8 cellular contexts compared by ENCODE assay signal in the genomic region with DNA sequence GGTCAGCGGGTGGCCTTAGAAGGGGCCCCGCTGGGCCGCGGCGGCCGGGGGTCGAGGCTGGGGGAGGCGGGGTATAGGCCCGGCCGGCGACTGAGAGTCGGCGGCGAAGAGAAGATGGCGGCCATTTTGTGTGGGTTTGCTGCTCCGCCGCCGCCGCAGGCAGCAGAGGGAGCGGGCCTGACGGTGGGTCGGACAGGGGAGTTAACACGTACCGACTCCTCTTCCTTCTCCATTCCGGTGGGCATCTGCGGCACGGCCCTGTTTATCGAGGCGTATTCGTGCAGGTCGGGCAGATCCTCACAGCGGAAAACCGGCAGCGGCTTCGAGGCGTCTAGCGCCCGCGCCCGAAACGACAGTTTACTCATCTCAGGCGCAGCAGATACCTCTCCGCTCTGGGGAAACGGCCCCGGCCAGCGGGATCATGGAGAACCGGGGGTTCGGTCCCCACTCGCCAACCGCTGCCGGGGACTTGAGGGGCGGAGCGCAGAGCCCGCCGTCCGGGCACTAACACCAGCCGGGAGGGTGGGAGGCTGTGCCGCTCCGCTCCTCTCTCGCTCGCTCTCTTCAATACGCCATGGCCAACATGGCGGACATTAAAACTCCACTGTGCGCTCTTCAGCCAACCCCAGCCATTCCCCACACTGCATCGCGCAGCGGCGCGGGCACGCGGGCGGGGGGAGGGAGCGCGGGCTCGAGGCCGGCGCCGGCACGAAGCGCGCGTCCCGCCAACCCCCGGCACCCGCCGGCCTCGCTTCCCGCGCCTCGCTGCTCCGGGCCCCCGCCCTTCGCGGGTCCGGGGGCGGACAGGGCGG. TPM values are rescaled to one million over a fixed set of nuclear protein-coding genes. Genes with fewer than 3 reads are reported as not detected.
A peak's percentile ranks its signal among the peaks of the same experiment; 100 is the strongest.
DNase-seq lines count a peak whose midpoint lies in the region; ATAC-seq and TF ChIP-seq lines count a peak whose summit lies in the region.

A gene with protein sequence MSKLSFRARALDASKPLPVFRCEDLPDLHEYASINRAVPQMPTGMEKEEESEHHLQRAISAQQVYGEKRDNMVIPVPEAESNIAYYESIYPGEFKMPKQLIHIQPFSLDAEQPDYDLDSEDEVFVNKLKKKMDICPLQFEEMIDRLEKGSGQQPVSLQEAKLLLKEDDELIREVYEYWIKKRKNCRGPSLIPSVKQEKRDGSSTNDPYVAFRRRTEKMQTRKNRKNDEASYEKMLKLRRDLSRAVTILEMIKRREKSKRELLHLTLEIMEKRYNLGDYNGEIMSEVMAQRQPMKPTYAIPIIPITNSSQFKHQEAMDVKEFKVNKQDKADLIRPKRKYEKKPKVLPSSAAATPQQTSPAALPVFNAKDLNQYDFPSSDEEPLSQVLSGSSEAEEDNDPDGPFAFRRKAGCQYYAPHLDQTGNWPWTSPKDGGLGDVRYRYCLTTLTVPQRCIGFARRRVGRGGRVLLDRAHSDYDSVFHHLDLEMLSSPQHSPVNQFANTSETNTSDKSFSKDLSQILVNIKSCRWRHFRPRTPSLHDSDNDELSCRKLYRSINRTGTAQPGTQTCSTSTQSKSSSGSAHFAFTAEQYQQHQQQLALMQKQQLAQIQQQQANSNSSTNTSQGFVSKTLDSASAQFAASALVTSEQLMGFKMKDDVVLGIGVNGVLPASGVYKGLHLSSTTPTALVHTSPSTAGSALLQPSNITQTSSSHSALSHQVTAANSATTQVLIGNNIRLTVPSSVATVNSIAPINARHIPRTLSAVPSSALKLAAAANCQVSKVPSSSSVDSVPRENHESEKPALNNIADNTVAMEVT (minus strand): TSS at position 608 of the 812 bp plus-strand sequence. CDS start 243 bp downstream, at position 365.

- ATAC-seq in GM23338 (peak; percentile 71), thoracic aorta (ENCODE audit: insufficient number of reproducible peaks, low FRiP score, low read depth) (peak; percentile 90)

- H3K9me2 ChIP-seq in GM23338 (ENCODE audit: insufficient read depth): no peaks in the 10 kb centered on the region

- H3K4me2 ChIP-seq in GM23338: peak within 1 kb of the TSS; percentile 88

- peak; percentile 85 for DNase-seq in G401 (ENCODE audit: low spot score)
- peak; percentile 85 for DNase-seq in GM23338 (ENCODE audit: low spot score)
- peak; percentile 85 to 90 for DNase-seq in Kasumi-1 (lab: John Stamatoyannopoulos, UW)
- no peak for DNase-seq in SK-N-MC (ENCODE audit: low read depth, low spot score)
- peak; percentile 89 for DNase-seq in glomerular visceral epithelial cell (ENCODE audit: extremely low spot score)
- peak; percentile 94 for DNase-seq in osteocyte (ENCODE audit: extremely low spot score, unreplicated experiment)
- DNase-seq in thoracic aorta (ENCODE audit: low spot score): peak; percentile 56

- H4K20me1 ChIP-seq in GM23338 (replicated peaks; ENCODE audit: insufficient read depth): 0 out of 2 replicates have a peak, but pooled peaks cover 2% of the 10 kb centered on the region

- H3K9me3 Mint-ChIP-seq in GM23338 (no peaks in the 10 kb centered on the region), osteocyte (ENCODE audit: unreplicated experiment) (no peaks in the 10 kb centered on the region)
- H3K9me3 Mint-ChIP-seq in activated naive CD4-positive, alpha-beta T cell treated with anti-CD3 and anti-CD28 coated beads, Interleukin-2, amount 50 U/mL, for 24 hours: no peaks in the 10 kb centered on the region

- H2AFZ ChIP-seq in GM23338: no peak within 1 kb of the TSS; the same call in 1 of the 2 replicates

- H3K79me2 ChIP-seq in GM23338 (replicated peaks; ENCODE audit: insufficient read depth): peaks cover 46% of the 10 kb centered on the region

- H3K36me3 Mint-ChIP-seq in GM23338 (ENCODE audit: low read depth): peaks cover 24% of the 10 kb centered on the region
- peaks cover 4% of the 10 kb centered on the region for H3K36me3 Mint-ChIP-seq in activated naive CD4-positive, alpha-beta T cell treated with anti-CD3 and anti-CD28 coated beads, Interleukin-2, amount 50 U/mL, for 24 hours
- peaks cover 5% of the 10 kb centered on the region for H3K36me3 Mint-ChIP-seq in osteocyte (ENCODE audit: unreplicated experiment)

- H3K9ac ChIP-seq in SK-N-MC (ENCODE audit: insufficient read length): peak within 1 kb of the TSS; percentile 100

- H3K27me3 ChIP-seq in GM23338 (ENCODE audit: insufficient read depth) (no peaks in the 10 kb centered on the region), thoracic aorta (replicated peaks; ENCODE audit: insufficient read depth) (no peaks in the 10 kb centered on the region)

- H3K27ac ChIP-seq in GM23338 (ENCODE audit: low read depth): peak within 1 kb of the TSS; percentile 100
- H3K27ac ChIP-seq in SK-N-MC: peak within 1 kb of the TSS; percentile 99
- H3K27ac ChIP-seq in thoracic aorta: peak within 1 kb of the TSS; percentile 100

- H3K4me3 ChIP-seq in GM23338: peak within 1 kb of the TSS; percentile 96
- H3K4me3 ChIP-seq in SK-N-MC: peak within 1 kb of the TSS; percentile 89
- peak within 1 kb of the TSS; percentile 92 for H3K4me3 ChIP-seq in thoracic aorta

- H3K9me3 ChIP-seq in SK-N-MC (ENCODE audit: low read depth, low read length) (no peaks in the 10 kb centered on the region), thoracic aorta (no peaks in the 10 kb centered on the region)

- in situ Hi-C loops in G401 (cut with HindIII; ENCODE audit: low sequenced_read_pairs): no loop called here

- H3K4me1 ChIP-seq in GM23338 (ENCODE audit: insufficient read depth): peaks cover 50% of the 10 kb centered on the region
- peaks cover 31 to 68% of the 10 kb centered on the region in 2 donors for H3K4me1 ChIP-seq in thoracic aorta (ENCODE audit: control insufficient read depth in 1 of 2, low read depth in 2 of 2)

- TF ChIP-seq CTCF in GM23338 (conservative IDR thresholded peaks at IDR 0.05; ENCODE audit: low read depth in 2 of 2) (no peak), osteocyte (IDR thresholded peaks at IDR 0.05) (no peak), thoracic aorta (IDR thresholded peaks at IDR 0.05) (no peak)

- H3K36me3 ChIP-seq in GM23338 (ENCODE audit: insufficient read depth) (no peaks in the 10 kb centered on the region), SK-N-MC (ENCODE audit: insufficient read depth, low read length) (peaks cover 17% of the 10 kb centered on the region), thoracic aorta (no peaks in the 10 kb centered on the region)

- H3K4me1 Mint-ChIP-seq in GM23338: peaks cover 35% of the 10 kb centered on the region
- H3K4me1 Mint-ChIP-seq in activated naive CD4-positive, alpha-beta T cell treated with anti-CD3 and anti-CD28 coated beads, Interleukin-2, amount 50 U/mL, for 24 hours: peaks cover 63% of the 10 kb centered on the region
- H3K4me1 Mint-ChIP-seq in osteocyte (ENCODE audit: unreplicated experiment): peaks cover 46% of the 10 kb centered on the region

- H3K27ac Mint-ChIP-seq in GM23338 (peak within 1 kb of the TSS; percentile 100), osteocyte (ENCODE audit: unreplicated experiment) (peak within 1 kb of the TSS; percentile 100)
- peak within 1 kb of the TSS; percentile 99 for H3K27ac Mint-ChIP-seq in activated naive CD4-positive, alpha-beta T cell treated with anti-CD3 and anti-CD28 coated beads, Interleukin-2, amount 50 U/mL, for 24 hours

- H3K27me3 Mint-ChIP-seq in GM23338 (ENCODE audit: insufficient read depth, low read depth, poor library complexity): peaks cover 12% of the 10 kb centered on the region
- H3K27me3 Mint-ChIP-seq in activated naive CD4-positive, alpha-beta T cell treated with anti-CD3 and anti-CD28 coated beads, Interleukin-2, amount 50 U/mL, for 24 hours: no peaks in the 10 kb centered on the region
- H3K27me3 Mint-ChIP-seq in osteocyte (ENCODE audit: unreplicated experiment): no peaks in the 10 kb centered on the region

- peak within 1 kb of the TSS; percentile 95 for H3K4me3 Mint-ChIP-seq in GM23338
- H3K4me3 Mint-ChIP-seq in activated naive CD4-positive, alpha-beta T cell treated with anti-CD3 and anti-CD28 coated beads, Interleukin-2, amount 50 U/mL, for 24 hours: peak within 1 kb of the TSS; percentile 96
- H3K4me3 Mint-ChIP-seq in osteocyte (ENCODE audit: unreplicated experiment): peak within 1 kb of the TSS; percentile 90

- H3F3A ChIP-seq in GM23338 (replicated peaks; ENCODE audit: low read depth): no peaks in the 10 kb centered on the region

RNA-seq across cellular contexts. Expression of the gene that starts here (rescaled TPM):
- total RNA-seq in G401 (2014; rRNA removed; shearing (Covaris generic)): 9.6 and 11.3 TPM in 2 replicates
- total RNA-seq in GM23338 (2014; rRNA removed; shearing (Covaris generic)): 15.8 and 25.9 TPM in 2 replicates
- 24.1 and 24.5 TPM in 2 replicates for polyA plus RNA-seq in GM23338 (2016; fragmentation: Nextera tagmentation; extraction: Ambion mirVana)
- total RNA-seq in osteocyte (35.5 and 37.8 TPM in 2 replicates), thoracic aorta (10 to 100 TPM; 40.2 to 48.5 TPM)
